1 cellular context compared by ENCODE assay signal in the genomic region with DNA sequence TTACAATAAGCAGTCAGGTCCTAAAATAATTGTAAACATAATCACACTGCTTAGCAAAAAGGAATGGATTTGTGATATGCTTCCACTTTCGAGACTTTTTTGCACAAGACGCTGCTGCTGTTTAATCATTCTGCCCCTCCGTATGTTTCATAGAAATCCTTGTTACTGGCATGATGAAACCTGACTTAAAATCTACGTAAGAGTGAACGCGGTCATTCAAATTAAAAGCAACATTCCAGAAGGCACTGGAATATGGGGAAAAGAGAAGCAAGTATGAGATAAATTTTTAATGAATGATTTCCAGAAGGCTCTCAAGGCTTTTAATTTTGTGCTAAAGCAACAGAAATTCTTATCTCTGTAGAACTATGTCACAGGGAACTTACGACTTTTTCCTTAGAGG.
TF ChIP-seq lines count a peak whose summit lies in the region.

No MANE protein-coding gene starts in this region.

TF ChIP-seq in liver, 16 proteins besides CTCF, POLR2A, EP300 and RAD21 (continued from another document):
- TF ChIP-seq, protein P1, sequence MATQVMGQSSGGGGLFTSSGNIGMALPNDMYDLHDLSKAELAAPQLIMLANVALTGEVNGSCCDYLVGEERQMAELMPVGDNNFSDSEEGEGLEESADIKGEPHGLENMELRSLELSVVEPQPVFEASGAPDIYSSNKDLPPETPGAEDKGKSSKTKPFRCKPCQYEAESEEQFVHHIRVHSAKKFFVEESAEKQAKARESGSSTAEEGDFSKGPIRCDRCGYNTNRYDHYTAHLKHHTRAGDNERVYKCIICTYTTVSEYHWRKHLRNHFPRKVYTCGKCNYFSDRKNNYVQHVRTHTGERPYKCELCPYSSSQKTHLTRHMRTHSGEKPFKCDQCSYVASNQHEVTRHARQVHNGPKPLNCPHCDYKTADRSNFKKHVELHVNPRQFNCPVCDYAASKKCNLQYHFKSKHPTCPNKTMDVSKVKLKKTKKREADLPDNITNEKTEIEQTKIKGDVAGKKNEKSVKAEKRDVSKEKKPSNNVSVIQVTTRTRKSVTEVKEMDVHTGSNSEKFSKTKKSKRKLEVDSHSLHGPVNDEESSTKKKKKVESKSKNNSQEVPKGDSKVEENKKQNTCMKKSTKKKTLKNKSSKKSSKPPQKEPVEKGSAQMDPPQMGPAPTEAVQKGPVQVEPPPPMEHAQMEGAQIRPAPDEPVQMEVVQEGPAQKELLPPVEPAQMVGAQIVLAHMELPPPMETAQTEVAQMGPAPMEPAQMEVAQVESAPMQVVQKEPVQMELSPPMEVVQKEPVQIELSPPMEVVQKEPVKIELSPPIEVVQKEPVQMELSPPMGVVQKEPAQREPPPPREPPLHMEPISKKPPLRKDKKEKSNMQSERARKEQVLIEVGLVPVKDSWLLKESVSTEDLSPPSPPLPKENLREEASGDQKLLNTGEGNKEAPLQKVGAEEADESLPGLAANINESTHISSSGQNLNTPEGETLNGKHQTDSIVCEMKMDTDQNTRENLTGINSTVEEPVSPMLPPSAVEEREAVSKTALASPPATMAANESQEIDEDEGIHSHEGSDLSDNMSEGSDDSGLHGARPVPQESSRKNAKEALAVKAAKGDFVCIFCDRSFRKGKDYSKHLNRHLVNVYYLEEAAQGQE (IDR thresholded peaks at IDR 0.05): no peak
- TF ChIP-seq YY1 (IDR thresholded peaks at IDR 0.05) (no peak), EGR1 (IDR thresholded peaks at IDR 0.05; ENCODE audit: low read depth in 2 of 2) (no peak), RXRA (IDR thresholded peaks at IDR 0.05) (no peak), HNF4A (conservative IDR thresholded peaks at IDR 0.05) (no peak), JUND (IDR thresholded peaks at IDR 0.05) (no peak), FOXA2 (IDR thresholded peaks at IDR 0.05) (no peak)
- TF ChIP-seq, protein P2, sequence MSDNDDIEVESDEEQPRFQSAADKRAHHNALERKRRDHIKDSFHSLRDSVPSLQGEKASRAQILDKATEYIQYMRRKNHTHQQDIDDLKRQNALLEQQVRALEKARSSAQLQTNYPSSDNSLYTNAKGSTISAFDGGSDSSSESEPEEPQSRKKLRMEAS (IDR thresholded peaks at IDR 0.05): no peak
